ENCODE assay signal across 8 cellular contexts in genomic region chr18:50286391-50287027, GRCh38. TPM values are rescaled to one million over a fixed set of nuclear protein-coding genes. Genes with fewer than 3 reads are reported as not detected.
DNase-seq lines count a peak whose midpoint lies in the region; ATAC-seq and TF ChIP-seq lines count a peak whose summit lies in the region.

No MANE protein-coding gene starts in this region.

- no peak for TF ChIP-seq CTCF in Panc1 (IDR thresholded peaks at IDR 0.05)
- TF ChIP-seq CTCF in vagina (IDR thresholded peaks at IDR 0.05), result no peak

- in situ Hi-C loops in Panc1 (cut with HindIII; ENCODE audit: low pct_unique_long_range_greater_than_20kb, low sequenced_read_pairs), result no loop called here

- peak overlapping the region; percentile 85 for H3K27ac ChIP-seq in Panc1 (ENCODE audit: low read length)
- H3K27ac ChIP-seq in mesodermal cell (ENCODE audit: low read depth, low read length, severe bottlenecking), result no peak overlapping the region
- H3K27ac ChIP-seq in vagina, result peak overlapping the region; percentile 89

- H3K4me1 ChIP-seq in Panc1 (ENCODE audit: control insufficient read depth, insufficient read depth, low read length), result 0 out of 2 replicates have a peak, but pooled peaks cover 3% of the 10 kb centered on the region
- no peaks in the 10 kb centered on the region for H3K4me1 ChIP-seq in mesodermal cell (ENCODE audit: control insufficient read depth, insufficient read depth, low read length, poor library complexity, severe bottlenecking)
- H3K4me1 ChIP-seq in vagina, result peaks cover 16% of the 10 kb centered on the region

- POLR2A ChIA-PET in Panc1 (lab: Charles Lee), result no interaction called here

- no peak; the same call in 1 of the 2 replicates for ATAC-seq in Panc1
- no peak for ATAC-seq in HG03378 (IDR thresholded peaks at IDR 0.05; ENCODE audit: unreplicated experiment)

- H3K27me3 ChIP-seq in Panc1 (ENCODE audit: control insufficient read depth, insufficient read depth, low read length), result no peaks in the 10 kb centered on the region
- H3K27me3 ChIP-seq in vagina, result no peaks in the 10 kb centered on the region

- BruUV-seq in Panc1 (replicated peaks; lab: Mats Ljungman, UMichigan), result no TSS peak

- intact Hi-C loops in Panc1 (cut with micrococcal nuclease; ENCODE audit: unreplicated experiment), result loop anchor here (10.0 kb wide), 1 partner anchor 68 kb away; no protein-coding TSS in a partner anchor
- intact Hi-C loops in vagina (cut with DNase I), result no loop called here

- H3K9me3 ChIP-seq in Panc1 (ENCODE audit: control insufficient read depth, insufficient read depth, low read depth, low read length), result no peaks in the 10 kb centered on the region
- no peaks in the 10 kb centered on the region for H3K9me3 ChIP-seq in mesodermal cell (ENCODE audit: control insufficient read depth, low read length)
- no peaks in the 10 kb centered on the region for H3K9me3 ChIP-seq in vagina

- CTCF ChIA-PET in Panc1 (lab: Charles Lee), result no interaction called here

- H3K36me3 ChIP-seq in Panc1 (ENCODE audit: control insufficient read depth, insufficient read depth, low read length) (no peaks in the 10 kb centered on the region; the same call in 1 of the 2 replicates), mesodermal cell (ENCODE audit: control insufficient read depth, insufficient read depth, low read length) (peaks cover 43% of the 10 kb centered on the region), vagina (peaks cover 0 to 34% of the 10 kb centered on the region in 2 donors)

- peak overlapping the region; percentile 88 to 91 for H3K4me3 ChIP-seq in Panc1 (ENCODE audit: low read depth in 2 of 2, low read length in 2 of 2)
- H3K4me3 ChIP-seq in mesodermal cell (ENCODE audit: extremely low read depth, insufficient read depth, low read length, poor library complexity, severe bottlenecking), result peak overlapping the region; percentile 90
- H3K4me3 ChIP-seq in vagina, result peak overlapping the region; percentile 65 to 78

- WGBS in mesodermal cell (ENCODE audit: insufficient coverage in 2 of 2), 2 experiments, result 35 to 45% methylated on average over 15 to 19 of the region's 23 CpGs

- peak; percentile 68 for DNase-seq in activated CD8-positive, alpha-beta memory T cell treated with anti-CD3 and anti-CD28 coated beads for 24 hours
- DNase-seq in activated CD8-positive, alpha-beta memory T cell treated with anti-CD3 and anti-CD28 coated beads, Interleukin-2, amount 50 U/mL, for 4 hours, result no peak
- DNase-seq in Panc1 (ENCODE audit: low read depth, low spot score) (no peak), cerebellum (ENCODE audit: low spot score) (peak; percentile 15), vagina (ENCODE audit: extremely low spot score in 2 of 2) (no peak), NK-92 (lab: John Stamatoyannopoulos, UW; ENCODE audit: unreplicated experiment) (no peak)

- no peak for TF ChIP-seq POLR2A in vagina (IDR thresholded peaks at IDR 0.05)

RNA-seq across cellular contexts. Expression of gene CXXC1, which starts 1.0 kb away (rescaled TPM):
- total RNA-seq in Panc1 (2021; ENCODE audit: unreplicated experiment) (60.8 TPM), cerebellum (38.4 TPM), vagina (78.6 TPM)
- polyA plus RNA-seq in Panc1 (2012; ENCODE audit: insufficient read length), result 75.0 TPM
- polyA plus RNA-seq in mesodermal cell (2013, experiment 1 of 2), result 47.6 TPM
- 41.6 TPM for polyA plus RNA-seq in mesodermal cell (2013, experiment 2 of 2)

RNA-seq across cellular contexts. Expression of gene MBD1, which starts 5.2 kb away (rescaled TPM):
- total RNA-seq in Panc1 (2021; ENCODE audit: unreplicated experiment) (47.3 TPM), cerebellum (57.1 TPM), vagina (85.7 TPM)
- polyA plus RNA-seq in Panc1 (2012; ENCODE audit: insufficient read length), result 39.9 TPM
- 46.8 TPM for polyA plus RNA-seq in mesodermal cell (2013, experiment 1 of 2)
- 43.1 TPM for polyA plus RNA-seq in mesodermal cell (2013, experiment 2 of 2)

RNA-seq across cellular contexts. Expression of gene CFAP53, which starts 20.2 kb away (rescaled TPM):
- 0.23 TPM for total RNA-seq in Panc1 (2021; ENCODE audit: unreplicated experiment)
- polyA plus RNA-seq in Panc1 (2012; ENCODE audit: insufficient read length), result 0.28 TPM
- total RNA-seq in cerebellum, result 1.7 TPM
- 1.4 TPM for polyA plus RNA-seq in mesodermal cell (2013, experiment 1 of 2)
- 1.3 TPM for polyA plus RNA-seq in mesodermal cell (2013, experiment 2 of 2)
- not detected for total RNA-seq in vagina

Comparison
In these comparisons a context has a peak if more than half of its experiments do, and no peak if none do; other contexts are left out.
1. DNase-seq: peak in activated CD8-positive, alpha-beta memory T cell treated with anti-CD3 and anti-CD28 coated beads for 24 hours (single experiment) and cerebellum (single experiment); none in activated CD8-positive, alpha-beta memory T cell treated with anti-CD3 and anti-CD28 coated beads, Interleukin-2, amount 50 U/mL, for 4 hours (single experiment), Panc1 (single experiment), vagina (0 of 2) and NK-92 (single experiment).
2. Peak in every context shown above with its lines, with median percentiles within 50 percentile points of each other: H3K4me3 ChIP-seq.